ENCODE assay signal across 8 cellular contexts in genomic region chr1:206555473-206555935, GRCh38. TPM values are rescaled to one million over a fixed set of nuclear protein-coding genes. Genes with fewer than 3 reads are reported as not detected.
DNase-seq lines count a peak whose midpoint lies in the region; ATAC-seq and TF ChIP-seq lines count a peak whose summit lies in the region.

No MANE protein-coding gene starts in this region.

- no peak overlapping the region for H2BK12ac ChIP-seq in neuronal stem cell (ENCODE audit: low read length)

- H3K4me1 Mint-ChIP-seq in CD8-positive, alpha-beta memory T cell = peaks cover 70 to 80% (median 75%) of the 10 kb centered on the region in 3 donors

- H3K79me2 ChIP-seq in SU-DHL-6 (ENCODE audit: insufficient read depth, low read length) = peaks cover 26% of the 10 kb centered on the region
- H3K79me2 ChIP-seq in PC-3 (ENCODE audit: low read length) = no peaks in the 10 kb centered on the region

- H3K18ac ChIP-seq in neuronal stem cell (ENCODE audit: low read length) = no peak overlapping the region

- peak overlapping the region; percentile 99 for H3K4me3 ChIP-seq in CD8-positive, alpha-beta memory T cell (ENCODE audit: low read length)
- no peak overlapping the region for H3K4me3 ChIP-seq in SU-DHL-6 (ENCODE audit: insufficient read depth, low read length, poor library complexity, severe bottlenecking)
- H3K4me3 ChIP-seq in neuronal stem cell (ENCODE audit: low read length in 2 of 2) = no peak overlapping the region
- no peak overlapping the region for H3K4me3 ChIP-seq in PC-3 (ENCODE audit: low read length)

- H3K9me2 ChIP-seq in SU-DHL-6 (replicated peaks; ENCODE audit: insufficient read depth, low read length) (no peaks in the 10 kb centered on the region), PC-3 (replicated peaks; ENCODE audit: low read length) (no peaks in the 10 kb centered on the region)

- no peak overlapping the region for H2AFZ ChIP-seq in SU-DHL-6 (ENCODE audit: low read depth, low read length, severe bottlenecking)
- peak overlapping the region; percentile 41 for H2AFZ ChIP-seq in neuronal stem cell (ENCODE audit: low read length)
- H2AFZ ChIP-seq in PC-3 (ENCODE audit: low read length) = no peak overlapping the region

- H2AK5ac ChIP-seq in neuronal stem cell (ENCODE audit: low read depth, low read length) = no peak overlapping the region

- H4K8ac ChIP-seq in neuronal stem cell (ENCODE audit: low read depth, low read length) = no peak overlapping the region

- ATAC-seq in GM21381 (IDR thresholded peaks at IDR 0.05; ENCODE audit: unreplicated experiment) (no peak), PC-3 (no peak), HG03571 (IDR thresholded peaks at IDR 0.05; ENCODE audit: unreplicated experiment) (no peak)

- peaks cover 1% of the 10 kb centered on the region for H3K36me3 ChIP-seq in CD8-positive, alpha-beta memory T cell (ENCODE audit: insufficient read depth, low read length)
- H3K36me3 ChIP-seq in SU-DHL-6 (ENCODE audit: low read length) (no peaks in the 10 kb centered on the region), neuronal stem cell (replicated peaks in 1 of 2; ENCODE audit: control insufficient read depth in 2 of 2, insufficient read depth in 2 of 2, low read length in 2 of 2) (no peaks in the 10 kb centered on the region), PC-3 (ENCODE audit: low read depth, low read length) (no peaks in the 10 kb centered on the region)

- BruUV-seq in PC-3 (replicated peaks; lab: Mats Ljungman, UMichigan) = no TSS peak

- no peaks in the 10 kb centered on the region for H3K9me3 Mint-ChIP-seq in CD8-positive, alpha-beta memory T cell

- peak overlapping the region; percentile 92 for H3K27ac ChIP-seq in CD8-positive, alpha-beta memory T cell (ENCODE audit: low read depth, low read length)
- H3K27ac ChIP-seq in SU-DHL-6 (ENCODE audit: low read depth, low read length) = peak overlapping the region; percentile 10; the same call in 1 of the 2 replicates
- H3K27ac ChIP-seq in neuronal stem cell (replicated peaks; ENCODE audit: low read length) = no peak overlapping the region
- no peak overlapping the region for H3K27ac ChIP-seq in PC-3 (ENCODE audit: low read length)

- peak overlapping the region; percentile 86 to 100 (median 98) for H3K4me3 Mint-ChIP-seq in CD8-positive, alpha-beta memory T cell

- no peak overlapping the region for H3K23ac ChIP-seq in neuronal stem cell (ENCODE audit: low read depth, low read length, poor library complexity)

- peak overlapping the region; percentile 76 to 97 (median 95) for H3K27ac Mint-ChIP-seq in CD8-positive, alpha-beta memory T cell

- H2BK120ac ChIP-seq in neuronal stem cell (ENCODE audit: low read depth, low read length) = no peak overlapping the region

- intact Hi-C loops in PC-3 (cut with micrococcal nuclease) = no loop called here

- CTCF ChIA-PET in CD8-positive, alpha-beta memory T cell (lab: Charles Lee) = interaction anchor here (1.0 to 19.8 kb wide), 10 partner anchors 9 to 108 kb away, joined by 3 to 503 read pairs (median 7); partner anchors contain the start of gene EIF2D
- CTCF ChIA-PET in PC-3 (lab: Charles Lee) = interaction anchor here (0.5 to 1.8 kb wide), 7 partner anchors 11 to 107 kb away, joined by 3 to 6 read pairs (median 4); no protein-coding TSS in a partner anchor

- H3K14ac ChIP-seq in neuronal stem cell (ENCODE audit: low read length) = no peak overlapping the region

- H3K4me2 ChIP-seq in SU-DHL-6 (ENCODE audit: low read depth, low read length, poor library complexity, severe bottlenecking) = peak overlapping the region; percentile 92
- no peak overlapping the region for H3K4me2 ChIP-seq in neuronal stem cell (ENCODE audit: insufficient read depth, low read length, poor library complexity, severe bottlenecking)
- H3K4me2 ChIP-seq in PC-3 (ENCODE audit: low read length) = no peak overlapping the region

- H3K4me1 ChIP-seq in CD8-positive, alpha-beta memory T cell (ENCODE audit: insufficient read depth, low read length) = peaks cover 71% of the 10 kb centered on the region
- H3K4me1 ChIP-seq in neuronal stem cell (ENCODE audit: control insufficient read depth in 2 of 2, insufficient read depth in 1 of 2, low read depth in 1 of 2, low read length in 2 of 2) (peaks cover 14 to 18% of the 10 kb centered on the region in 2 donors), PC-3 (ENCODE audit: insufficient read depth, low read length) (peaks cover 28% of the 10 kb centered on the region)

- H3F3A ChIP-seq in SU-DHL-6 (ENCODE audit: insufficient read depth) (peaks cover 25% of the 10 kb centered on the region), PC-3 (ENCODE audit: low read length, unreplicated experiment) (no peaks in the 10 kb centered on the region)

- no peaks in the 10 kb centered on the region for H3K79me1 ChIP-seq in neuronal stem cell (ENCODE audit: low read depth, low read length)

- POLR2A ChIA-PET in CD8-positive, alpha-beta memory T cell (lab: Charles Lee) = interaction anchor here (1.0 to 7.3 kb wide), 3 partner anchors 11 to 27 kb away, joined by 5 to 45 read pairs (median 9); no protein-coding TSS in a partner anchor
- POLR2A ChIA-PET in PC-3 (lab: Charles Lee; ENCODE audit: unreplicated experiment) = no interaction called here

- DNase-seq in CD8-positive, alpha-beta memory T cell = peak in 3 of 5 donors; percentile 39 to 53 (median 52)
- peak; percentile 58 for DNase-seq in ecto neural progenitor cell (ENCODE audit: low spot score)
- no peak for DNase-seq in neuronal stem cell (ENCODE audit: low spot score)
- no peak for DNase-seq in NCI-H1105 (lab: John Stamatoyannopoulos, UW)
- no peak for DNase-seq in PC-3

- no peak overlapping the region for H3K4ac ChIP-seq in neuronal stem cell (ENCODE audit: low read length)

- H3K9me3 ChIP-seq in CD8-positive, alpha-beta memory T cell (ENCODE audit: low read length) = no peaks in the 10 kb centered on the region
- H3K9me3 ChIP-seq in SU-DHL-6 (ENCODE audit: insufficient read depth, low read length) = no peaks in the 10 kb centered on the region
- H3K9me3 ChIP-seq in neuronal stem cell (replicated peaks in 1 of 2; ENCODE audit: control insufficient read depth in 2 of 2, insufficient read depth in 1 of 2, low read depth in 1 of 2, low read length in 2 of 2) = no peaks in the 10 kb centered on the region
- no peaks in the 10 kb centered on the region for H3K9me3 ChIP-seq in PC-3 (ENCODE audit: low read length)

- no peak for TF ChIP-seq CTCF in SU-DHL-6 (IDR thresholded peaks at IDR 0.05; ENCODE audit: insufficient read depth, low read length, poor library complexity, severe bottlenecking)
- no peak for TF ChIP-seq CTCF in PC-3 (conservative IDR thresholded peaks at IDR 0.05; ENCODE audit: low read depth, low read length)

- H2BK5ac ChIP-seq in neuronal stem cell (ENCODE audit: low read length) = no peak overlapping the region

- WGBS in neuronal stem cell (ENCODE audit: extremely low coverage in 2 of 2, insufficient read length in 2 of 2, insufficient replicate concordance in 1 of 2), 2 donors = no CpG with 5 or more reads among the region's 10 CpGs

- peaks cover 2 to 30% (median 4%) of the 10 kb centered on the region in 3 donors for H3K36me3 Mint-ChIP-seq in CD8-positive, alpha-beta memory T cell

- no peak overlapping the region for H2BK15ac ChIP-seq in neuronal stem cell (ENCODE audit: low read length)

- H4K91ac ChIP-seq in neuronal stem cell (ENCODE audit: low read depth, low read length, poor library complexity) = no peak overlapping the region

- H3K27me3 Mint-ChIP-seq in CD8-positive, alpha-beta memory T cell = peaks cover 0 to 3% of the 10 kb centered on the region in 2 donors

- peak overlapping the region; percentile 33; the same call in 1 of the 2 replicates for H3K9ac ChIP-seq in SU-DHL-6 (ENCODE audit: low read length)
- H3K9ac ChIP-seq in neuronal stem cell (ENCODE audit: low read depth, low read length, poor library complexity) = no peak overlapping the region
- no peak overlapping the region for H3K9ac ChIP-seq in PC-3 (ENCODE audit: low read length)

- H3K27me3 ChIP-seq in CD8-positive, alpha-beta memory T cell (ENCODE audit: insufficient read depth, low read length, poor library complexity, severe bottlenecking) = no peaks in the 10 kb centered on the region
- H3K27me3 ChIP-seq in SU-DHL-6 (ENCODE audit: low read length) (no peaks in the 10 kb centered on the region), neuronal stem cell (ENCODE audit: control insufficient read depth in 3 of 3, insufficient read depth in 3 of 3, low read depth in 1 of 3, low read length in 3 of 3) (peaks cover 0 to 83% (median 12%) of the 10 kb centered on the region in 3 experiments), PC-3 (ENCODE audit: low read length) (no peaks in the 10 kb centered on the region)

- H4K20me1 ChIP-seq in SU-DHL-6 (ENCODE audit: low read depth, low read length) = no peaks in the 10 kb centered on the region
- no peaks in the 10 kb centered on the region for H4K20me1 ChIP-seq in PC-3 (ENCODE audit: low read length)

RNA-seq across cellular contexts. Expression of gene RASSF5, which starts 48.2 kb away (rescaled TPM):
- 100 to 1,000 TPM; 163 to 165 TPM for total RNA-seq in CD8-positive, alpha-beta memory T cell
- polyA plus RNA-seq in CD8-positive, alpha-beta memory T cell = 329 TPM
- 0.50 TPM for polyA plus RNA-seq in neuronal stem cell (2013, experiment 1 of 2)
- polyA plus RNA-seq in neuronal stem cell (2013, experiment 2 of 2) = 0.51 TPM
- total RNA-seq in PC-3 (2014; rRNA removed) = 15.5 and 16.0 TPM in 2 replicates

RNA-seq across cellular contexts. Expression of gene EIF2D, which starts 56.8 kb away (rescaled TPM):
- 10 to 100 TPM; 82.7 to 88.7 TPM for total RNA-seq in CD8-positive, alpha-beta memory T cell
- polyA plus RNA-seq in CD8-positive, alpha-beta memory T cell = 35.3 TPM
- 36.1 TPM for polyA plus RNA-seq in neuronal stem cell (2013, experiment 1 of 2)
- 34.0 TPM for polyA plus RNA-seq in neuronal stem cell (2013, experiment 2 of 2)
- 107 and 110 TPM in 2 replicates for total RNA-seq in PC-3 (2014; rRNA removed)

Comparison
In these comparisons a context has a peak if more than half of its experiments do, and no peak if none do; other contexts are left out.
1. DNase-seq: peak in CD8-positive, alpha-beta memory T cell (3 of 5) and ecto neural progenitor cell (single experiment); none in neuronal stem cell (single experiment), NCI-H1105 (single experiment) and PC-3 (single experiment).
2. H3K27ac ChIP-seq: peak in CD8-positive, alpha-beta memory T cell (single experiment) and SU-DHL-6 (single experiment); none in neuronal stem cell (single experiment) and PC-3 (single experiment).